1 cellular context compared by ENCODE assay signal in genomic region chr10:19974554-19974953, GRCh38.
TF ChIP-seq lines count a peak whose summit lies in the region.

No MANE protein-coding gene starts in this region.

TF ChIP-seq in GM23338, 12 proteins besides CTCF, POLR2A, EP300 and RAD21 (continued from another document):
- TF ChIP-seq ZNF462 (CRISPR knock-in tag; IDR thresholded peaks at IDR 0.05): no peak
- TF ChIP-seq EZH2 (IDR thresholded peaks at IDR 0.05; ENCODE audit: low read depth, unreplicated experiment): no peak
